ENCODE assay signal across 19 cellular contexts in the genomic region with DNA sequence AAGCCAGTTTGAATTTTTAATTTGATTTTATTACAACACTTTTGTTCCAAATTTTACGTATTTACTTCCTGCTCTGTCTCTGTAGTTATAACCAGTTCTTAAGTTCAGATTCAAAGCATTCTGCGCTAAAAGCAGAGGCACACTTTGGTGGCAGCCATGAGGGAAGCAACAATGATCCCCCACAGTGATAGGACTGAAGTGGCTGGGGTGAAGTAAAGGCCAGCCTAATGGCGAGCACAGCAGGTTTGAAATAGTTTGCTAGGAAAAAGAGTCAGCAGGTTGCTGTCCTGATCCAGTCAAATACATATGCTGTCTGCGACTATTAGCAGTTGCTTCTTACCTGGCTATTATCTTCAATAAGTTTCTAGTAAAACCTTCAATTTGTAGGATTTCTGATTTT.
"Had no signal": no experiment of that assay in that cellular context is flagged by ENCODE, and none has a peak within 500 bp of the region (broad histone marks: within the 10 kb centered on the region; RNA-seq: fewer than 3 reads in every experiment).

No MANE protein-coding gene starts in this region.

- H3K4me3 ChIP-seq: esophagus squamous epithelium, left lung, lung, ovary, right lobe of liver, testis, transverse colon had no signal

- ATAC-seq: activated T-cell treated with anti-CD3 and anti-CD28 coated beads, Interleukin-2, amount 50 U/mL, for 72 hours; left lung; right lobe of liver; stimulated activated naive CD8-positive, alpha-beta T cell treated with anti-CD3 and anti-CD28 coated beads, Interleukin-15, Interleukin-2, amounts not matched to agents 100 U/mL and 50 U/mL, for 24 hours had no signal

- H3K9me3 ChIP-seq: esophagus squamous epithelium, left lung, ovary, right lobe of liver, testis, transverse colon had no signal

- H3K36me3 ChIP-seq: esophagus squamous epithelium, left lung, ovary, right lobe of liver, transverse colon had no signal

- H3K27ac ChIP-seq: epithelial cell of prostate, esophagus squamous epithelium, left lung, ovary, right lobe of liver, testis, transverse colon had no signal

- H3K27me3 ChIP-seq: esophagus squamous epithelium, left lung, ovary, right lobe of liver, testis, transverse colon had no signal

- DNase-seq: activated CD4-positive, alpha-beta T cell treated with anti-CD3 and anti-CD28 coated beads for 4 hours; activated CD4-positive, alpha-beta T cell treated with anti-CD3 and anti-CD28 coated beads, Interleukin-2, amount 50 U/mL, for 4 hours; activated naive CD4-positive, alpha-beta T cell treated with Interleukin-2 at 50 U/mL for 16 hours; activated T-cell treated with anti-CD3 and anti-CD28 coated beads for 4 hours; activated T-cell treated with anti-CD3 and anti-CD28 coated beads, Interleukin-2, amount 50 U/mL, for 72 hours; anterior cingulate cortex; dermis blood vessel endothelial cell; effector CD4-positive, alpha-beta T cell; esophagus squamous epithelium; foreskin melanocyte; left lung; ovary; right lobe of liver; stimulated activated CD4-positive, alpha-beta T cell treated with anti-CD3 and anti-CD28 coated beads, Interleukin-4, amount 100 ng/mL, for 1 hour; stimulated activated naive CD8-positive, alpha-beta T cell treated with anti-CD3 and anti-CD28 coated beads, Interleukin-15, Interleukin-2, amounts not matched to agents 100 U/mL and 50 U/mL, for 24 hours; testis; transverse colon had no signal

- H3K4me1 ChIP-seq: esophagus squamous epithelium, left lung, right lobe of liver, testis, transverse colon had no signal
